In the genomic region with DNA sequence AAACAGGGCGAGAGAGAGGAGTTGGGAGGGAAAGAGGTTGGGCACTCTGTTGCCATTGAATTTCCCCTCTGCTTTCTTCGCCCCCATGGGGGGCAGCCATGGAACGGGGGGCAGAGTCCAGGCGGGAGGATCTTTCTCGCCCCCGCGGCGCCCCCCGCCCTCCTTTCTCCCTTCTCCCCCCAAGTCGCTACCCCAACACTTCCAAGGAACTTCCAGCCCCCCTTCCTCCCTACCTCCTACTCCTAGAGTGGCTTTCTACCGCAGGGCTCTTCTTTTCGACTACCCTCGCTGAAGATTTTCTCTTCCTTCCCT, we compare ENCODE assay signal across 8 cellular contexts. TPM values are rescaled to one million over a fixed set of nuclear protein-coding genes. Genes with fewer than 3 reads are reported as not detected.
A peak's percentile ranks its signal among the peaks of the same experiment; 100 is the strongest.
DNase-seq lines count a peak whose midpoint lies in the region; ATAC-seq, FAIRE-seq and TF ChIP-seq lines count a peak whose summit lies in the region.

No MANE protein-coding gene starts in this region.

- no peaks in the 10 kb centered on the region for H3K9me3 ChIP-seq in HEK293 (ENCODE audit: control insufficient read depth, insufficient read depth, low read depth, low read length)
- H3K9me3 ChIP-seq in iPS-18a (ENCODE audit: control insufficient read depth, low read depth, low read length): peaks cover 14% of the 10 kb centered on the region

- H3K36me3 Mint-ChIP-seq in activated T-helper 1 cell treated with anti-CD3 and anti-CD28 coated beads, Interleukin-12 subunit alpha, Interleukin-12 subunit beta, Interleukin-2, Interleukin-4 antibody, amounts not matched to agents 30 ng/mL and 10 ng/mL and 1 ng/mL, durations not matched to agents 14 hours and 24 hours and 36 hours (ENCODE audit: low read depth): peaks cover 5% of the 10 kb centered on the region
- peaks cover 7% of the 10 kb centered on the region for H3K36me3 Mint-ChIP-seq in stimulated activated memory B cell treated with anti-CD40 and anti-IgM and Interleukin-4, amounts not matched to agents 10 μg/mL and 1 μg/mL and 100 μg/mL, for 72 hours

- H3K4me1 ChIP-seq in HEK293 (ENCODE audit: control insufficient read depth, insufficient read depth, low read length) (no peaks in the 10 kb centered on the region), iPS-18a (ENCODE audit: control insufficient read depth, low read depth, low read length) (peaks cover 8% of the 10 kb centered on the region)

- H3K4me3 Mint-ChIP-seq in activated T-helper 1 cell treated with anti-CD3 and anti-CD28 coated beads, Interleukin-12 subunit alpha, Interleukin-12 subunit beta, Interleukin-2, Interleukin-4 antibody, amounts not matched to agents 30 ng/mL and 10 ng/mL and 1 ng/mL, durations not matched to agents 14 hours and 24 hours and 36 hours: peak overlapping the region; percentile 95
- H3K4me3 Mint-ChIP-seq in stimulated activated memory B cell treated with anti-CD40 and anti-IgM and Interleukin-4, amounts not matched to agents 10 μg/mL and 1 μg/mL and 100 μg/mL, for 72 hours: peak overlapping the region; percentile 90

- POLR2A ChIA-PET in HEK293 (lab: Yijun Ruan, JAX): interaction anchor here (0.6 kb wide), 1 partner anchor 241 kb away, joined by 5 read pairs; no protein-coding TSS in a partner anchor

- H3K36me3 ChIP-seq in HEK293 (ENCODE audit: control insufficient read depth in 2 of 2, insufficient read depth in 1 of 2, low read length in 2 of 2): no peaks in the 10 kb centered on the region; a peak in 1 of 3 replicates
- no peaks in the 10 kb centered on the region for H3K36me3 ChIP-seq in iPS-18a (ENCODE audit: control insufficient read depth, low read depth, low read length)

- no peak for FAIRE-seq in D721Med (lab: Jason Lieb, UNC)

- TF ChIP-seq CTCF in HEK293 (tag by site-specific recombination; IDR thresholded peaks at IDR 0.05) (no peak), D721Med (IDR thresholded peaks at IDR 0.05; ENCODE audit: insufficient read depth, missing control alignments) (no peak)

- peaks cover 36% of the 10 kb centered on the region for H3K4me1 Mint-ChIP-seq in activated T-helper 1 cell treated with anti-CD3 and anti-CD28 coated beads, Interleukin-12 subunit alpha, Interleukin-12 subunit beta, Interleukin-2, Interleukin-4 antibody, amounts not matched to agents 30 ng/mL and 10 ng/mL and 1 ng/mL, durations not matched to agents 14 hours and 24 hours and 36 hours (ENCODE audit: low read depth)
- H3K4me1 Mint-ChIP-seq in stimulated activated memory B cell treated with anti-CD40 and anti-IgM and Interleukin-4, amounts not matched to agents 10 μg/mL and 1 μg/mL and 100 μg/mL, for 72 hours: peaks cover 14% of the 10 kb centered on the region

- peak overlapping the region; percentile 98 for H3K27ac Mint-ChIP-seq in activated T-helper 1 cell treated with anti-CD3 and anti-CD28 coated beads, Interleukin-12 subunit alpha, Interleukin-12 subunit beta, Interleukin-2, Interleukin-4 antibody, amounts not matched to agents 30 ng/mL and 10 ng/mL and 1 ng/mL, durations not matched to agents 14 hours and 24 hours and 36 hours
- H3K27ac Mint-ChIP-seq in stimulated activated memory B cell treated with anti-CD40 and anti-IgM and Interleukin-4, amounts not matched to agents 10 μg/mL and 1 μg/mL and 100 μg/mL, for 72 hours: peak overlapping the region; percentile 100

- peak overlapping the region; percentile 96 for H3K9ac ChIP-seq in iPS-18a (ENCODE audit: low read length)

- H3K9me3 Mint-ChIP-seq in activated T-helper 1 cell treated with anti-CD3 and anti-CD28 coated beads, Interleukin-12 subunit alpha, Interleukin-12 subunit beta, Interleukin-2, Interleukin-4 antibody, amounts not matched to agents 30 ng/mL and 10 ng/mL and 1 ng/mL, durations not matched to agents 14 hours and 24 hours and 36 hours: no peaks in the 10 kb centered on the region
- no peaks in the 10 kb centered on the region for H3K9me3 Mint-ChIP-seq in stimulated activated memory B cell treated with anti-CD40 and anti-IgM and Interleukin-4, amounts not matched to agents 10 μg/mL and 1 μg/mL and 100 μg/mL, for 72 hours

- DNase-seq in activated T-helper 1 cell treated with anti-CD3 and anti-CD28 coated beads, Interleukin-12 subunit alpha, Interleukin-12 subunit beta, Interleukin-2, Interleukin-4 antibody, amounts not matched to agents 30 ng/mL and 10 ng/mL and 1 ng/mL, durations not matched to agents 14 hours and 24 hours and 36 hours (ENCODE audit: low spot score): no peak
- no peak for DNase-seq in D721Med (ENCODE audit: insufficient read length, low spot score)
- DNase-seq in NCI-H2029 treated with DMSO at 0.1 percent for 48 hours (lab: John Stamatoyannopoulos, UW): no peak

- peak overlapping the region; percentile 99 for H3K27ac ChIP-seq in HEK293 (ENCODE audit: extremely low read depth, low read depth, low read length)
- peak overlapping the region; percentile 89 for H3K27ac ChIP-seq in iPS-18a (ENCODE audit: low read length)

- ATAC-seq in stimulated activated memory B cell treated with anti-CD40 and anti-IgM and Interleukin-4, amounts not matched to agents 10 μg/mL and 1 μg/mL and 100 μg/mL, for 72 hours: no peak
- ATAC-seq in GM21447 (IDR thresholded peaks at IDR 0.05; ENCODE audit: unreplicated experiment) (no peak), HG03025 (IDR thresholded peaks at IDR 0.05; ENCODE audit: low FRiP score, unreplicated experiment) (no peak)

- intact Hi-C loops in activated T-helper 1 cell treated with anti-CD3 and anti-CD28 coated beads, Interleukin-12 subunit alpha, Interleukin-12 subunit beta, Interleukin-2, Interleukin-4 antibody, amounts not matched to agents 30 ng/mL and 10 ng/mL and 1 ng/mL, durations not matched to agents 14 hours and 24 hours and 36 hours (cut with micrococcal nuclease): loop anchor here (1.0 to 5.0 kb wide), 7 partner anchors 15 to 1336 kb away; partner anchors contain the start of gene XIAP

- CTCF ChIA-PET in HEK293 (lab: Yijun Ruan, JAX): no interaction called here

- peaks cover 2% of the 10 kb centered on the region for H3K27me3 Mint-ChIP-seq in activated T-helper 1 cell treated with anti-CD3 and anti-CD28 coated beads, Interleukin-12 subunit alpha, Interleukin-12 subunit beta, Interleukin-2, Interleukin-4 antibody, amounts not matched to agents 30 ng/mL and 10 ng/mL and 1 ng/mL, durations not matched to agents 14 hours and 24 hours and 36 hours (ENCODE audit: insufficient read depth)
- H3K27me3 Mint-ChIP-seq in stimulated activated memory B cell treated with anti-CD40 and anti-IgM and Interleukin-4, amounts not matched to agents 10 μg/mL and 1 μg/mL and 100 μg/mL, for 72 hours: no peaks in the 10 kb centered on the region

- H3K4me3 ChIP-seq in HEK293 (ENCODE audit: low read depth, low read length): peak overlapping the region; percentile 72
- peak overlapping the region; percentile 94 for H3K4me3 ChIP-seq in iPS-18a (ENCODE audit: low read length)

- no peaks in the 10 kb centered on the region for H3K27me3 ChIP-seq in iPS-18a (ENCODE audit: control insufficient read depth, insufficient read depth, low read length)

TF ChIP-seq in HEK293, 187 proteins besides CTCF, POLR2A, EP300 and RAD21:
- TF ChIP-seq ZIC2 (tag by site-specific recombination; IDR thresholded peaks at IDR 0.05) (0 out of 2 replicates have a peak, but pooled peaks have one; percentile 6), GLIS2 (tag by site-specific recombination; IDR thresholded peaks at IDR 0.05) (peak; percentile 96), ZNF341 (tag by site-specific recombination; IDR thresholded peaks at IDR 0.05; ENCODE audit: low read depth) (peak; percentile 90), PATZ1 (tag by site-specific recombination; IDR thresholded peaks at IDR 0.05) (peak; percentile 70; the same call in 1 of the 2 replicates), ZNF623 (tag by site-specific recombination; IDR thresholded peaks at IDR 0.05) (no peak), KLF10 (tag by site-specific recombination; IDR thresholded peaks at IDR 0.05) (no peak), PRDM1 (tag by site-specific recombination; IDR thresholded peaks at IDR 0.05) (peak; percentile 70), ZBTB8A (tag by site-specific recombination; IDR thresholded peaks at IDR 0.05) (peak; percentile 76; the same call in 1 of the 2 replicates)
- TF ChIP-seq, protein P1, sequence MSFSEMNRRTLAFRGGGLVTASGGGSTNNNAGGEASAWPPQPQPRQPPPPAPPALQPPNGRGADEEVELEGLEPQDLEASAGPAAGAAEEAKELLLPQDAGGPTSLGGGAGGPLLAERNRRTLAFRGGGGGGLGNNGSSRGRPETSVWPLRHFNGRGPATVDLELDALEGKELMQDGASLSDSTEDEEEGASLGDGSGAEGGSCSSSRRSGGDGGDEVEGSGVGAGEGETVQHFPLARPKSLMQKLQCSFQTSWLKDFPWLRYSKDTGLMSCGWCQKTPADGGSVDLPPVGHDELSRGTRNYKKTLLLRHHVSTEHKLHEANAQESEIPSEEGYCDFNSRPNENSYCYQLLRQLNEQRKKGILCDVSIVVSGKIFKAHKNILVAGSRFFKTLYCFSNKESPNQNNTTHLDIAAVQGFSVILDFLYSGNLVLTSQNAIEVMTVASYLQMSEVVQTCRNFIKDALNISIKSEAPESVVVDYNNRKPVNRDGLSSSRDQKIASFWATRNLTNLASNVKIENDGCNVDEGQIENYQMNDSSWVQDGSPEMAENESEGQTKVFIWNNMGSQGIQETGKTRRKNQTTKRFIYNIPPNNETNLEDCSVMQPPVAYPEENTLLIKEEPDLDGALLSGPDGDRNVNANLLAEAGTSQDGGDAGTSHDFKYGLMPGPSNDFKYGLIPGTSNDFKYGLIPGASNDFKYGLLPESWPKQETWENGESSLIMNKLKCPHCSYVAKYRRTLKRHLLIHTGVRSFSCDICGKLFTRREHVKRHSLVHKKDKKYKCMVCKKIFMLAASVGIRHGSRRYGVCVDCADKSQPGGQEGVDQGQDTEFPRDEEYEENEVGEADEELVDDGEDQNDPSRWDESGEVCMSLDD (tag by site-specific recombination; IDR thresholded peaks at IDR 0.05): peak; percentile 83
TF ChIP-seq in HEK293: peak in this region for 7.

RNA-seq across cellular contexts. Expression of gene STAG2, which starts 0.6 kb away (rescaled TPM):
- 117 TPM in 2 replicates for total RNA-seq in activated T-helper 1 cell treated with anti-CD3 and anti-CD28 coated beads, Interleukin-12 subunit alpha, Interleukin-12 subunit beta, Interleukin-2, Interleukin-4 antibody, amounts not matched to agents 30 ng/mL and 10 ng/mL and 1 ng/mL, durations not matched to agents 14 hours and 24 hours and 36 hours
